Comparison of ENCODE assay signal across 8 cellular contexts in the genomic region with DNA sequence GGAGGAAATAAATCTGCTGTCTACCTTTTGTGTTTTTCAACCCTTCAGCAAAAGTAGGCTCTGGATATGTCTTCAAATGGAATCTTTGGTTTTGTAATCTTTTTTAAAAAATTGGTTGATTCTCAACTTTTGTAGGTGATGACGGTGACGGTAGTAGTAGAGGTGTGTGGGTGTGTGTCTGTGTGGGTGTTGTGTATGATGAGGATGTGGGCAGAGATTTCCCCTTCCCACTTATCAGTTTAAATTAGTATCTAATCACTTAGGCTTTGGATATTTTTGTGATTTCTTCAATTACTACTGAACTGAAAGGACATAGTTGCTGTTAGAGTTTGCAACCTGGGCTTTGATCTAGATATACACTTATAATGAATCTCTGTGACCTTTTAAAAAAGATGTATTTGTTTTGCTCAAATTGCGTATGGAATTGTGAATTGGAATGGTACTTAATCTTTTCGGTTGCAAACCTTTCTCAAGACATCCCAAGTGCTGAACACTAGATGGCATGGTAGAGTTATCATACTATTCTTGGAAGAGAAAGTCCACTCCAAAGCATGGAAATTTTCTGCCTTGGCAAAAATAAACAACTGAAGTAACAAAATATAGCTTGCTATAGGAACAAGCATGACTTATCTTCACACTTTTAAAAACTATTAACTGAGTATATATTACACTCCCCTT. TPM values are rescaled to one million over a fixed set of nuclear protein-coding genes. Genes with fewer than 3 reads are reported as not detected.
DNase-seq lines count a peak whose midpoint lies in the region; ATAC-seq and TF ChIP-seq lines count a peak whose summit lies in the region.

No MANE protein-coding gene starts in this region.

- no TSS peak for BruUV-seq in mammary epithelial cell (replicated peaks; lab: Mats Ljungman, UMichigan)

- H3K27ac ChIP-seq in mammary epithelial cell (ENCODE audit: insufficient read depth, low read depth, low read length) (no peak overlapping the region), right lobe of liver (no peak overlapping the region)

- TF ChIP-seq POLR2A in right lobe of liver (IDR thresholded peaks at IDR 0.05): no peak

- H3K27me3 ChIP-seq in mammary epithelial cell (ENCODE audit: insufficient read depth, low read length) (peaks cover 3% of the 10 kb centered on the region), right lobe of liver (no peaks in the 10 kb centered on the region)

- H3K4me2 ChIP-seq in mammary epithelial cell (ENCODE audit: insufficient read depth, low read depth, low read length): no peak overlapping the region

- TF ChIP-seq CTCF in mammary epithelial cell (conservative IDR thresholded peaks at IDR 0.05 in 1 of 2, IDR thresholded peaks at IDR 0.05 in 1 of 2; ENCODE audit: extremely low read depth in 1 of 2, insufficient read depth in 1 of 2, low read depth in 1 of 2, low read length in 2 of 2) (peak; percentile 66 to 69), right lobe of liver (IDR thresholded peaks at IDR 0.05) (peak; percentile 41 to 63 (median 60))

- no peaks in the 10 kb centered on the region for H3K36me3 ChIP-seq in mammary epithelial cell (ENCODE audit: insufficient read depth, low read length)
- H3K36me3 ChIP-seq in right lobe of liver: no peaks in the 10 kb centered on the region

- no peak overlapping the region for H3K4me3 ChIP-seq in mammary epithelial cell (replicated peaks in 1 of 3; ENCODE audit: insufficient read depth in 1 of 3, low read depth in 2 of 3, low read length in 3 of 3)
- no peak overlapping the region for H3K4me3 ChIP-seq in right lobe of liver

- WGBS in mammary epithelial cell (ENCODE audit: low coverage, missing lambda C conversion rate): 25% methylated on average over 4 of the region's 4 CpGs
- WGBS in right lobe of liver (ENCODE audit: insufficient coverage, low coverage, low lambda C conversion rate, missing lambda C conversion rate): 15% methylated on average over 4 of the region's 4 CpGs

- H3K4me1 ChIP-seq in mammary epithelial cell (ENCODE audit: insufficient read depth, low read length): no peaks in the 10 kb centered on the region
- H3K4me1 ChIP-seq in right lobe of liver: no peaks in the 10 kb centered on the region

- H2AFZ ChIP-seq in mammary epithelial cell (ENCODE audit: low read depth, low read length): no peak overlapping the region

- no peaks in the 10 kb centered on the region for H3K79me2 ChIP-seq in mammary epithelial cell (ENCODE audit: insufficient read depth, low read length)

- peak; percentile 21 for DNase-seq in Caki2 (ENCODE audit: low read depth)
- DNase-seq in KBM-7: peak; percentile 13
- DNase-seq in mammary epithelial cell: peak; percentile 12
- no peak for DNase-seq in right lobe of liver
- DNase-seq in amygdala (lab: John Stamatoyannopoulos, UW): no peak
- no peak for DNase-seq in NCI-H2196 (lab: John Stamatoyannopoulos, UW; ENCODE audit: unreplicated experiment)

- dilution Hi-C loops in mammary epithelial cell (cut with HindIII; ENCODE audit: low sequenced_read_pairs): no loop called here

- ATAC-seq in right lobe of liver (peak; percentile 59 to 71 (median 66)), GM21576 (IDR thresholded peaks at IDR 0.05; ENCODE audit: unreplicated experiment) (no peak), HG02571 (IDR thresholded peaks at IDR 0.05; ENCODE audit: unreplicated experiment) (no peak)

- in situ Hi-C loops in Caki2 (cut with HindIII; ENCODE audit: low pct_unique_long_range_greater_than_20kb, low sequenced_read_pairs) (no loop called here), KBM-7 (cut with MboI; ENCODE audit: low pct_unique_long_range_greater_than_20kb, low sequenced_read_pairs) (no loop called here), mammary epithelial cell (cut with MboI; ENCODE audit: low sequenced_read_pairs in 2 of 2) (no loop called here)

- H3K9me3 ChIP-seq in mammary epithelial cell (replicated peaks; ENCODE audit: insufficient read depth, low read length) (no peaks in the 10 kb centered on the region), right lobe of liver (no peaks in the 10 kb centered on the region)

- no peak overlapping the region for H3K9ac ChIP-seq in mammary epithelial cell (ENCODE audit: insufficient read depth, low read length)

- H4K20me1 ChIP-seq in mammary epithelial cell (ENCODE audit: insufficient read depth, low read length): no peaks in the 10 kb centered on the region

- intact Hi-C loops in mammary epithelial cell (cut with micrococcal nuclease): no loop called here
- intact Hi-C loops in right lobe of liver (cut with DNase I): no loop called here

- CTCF ChIA-PET in mammary epithelial cell (lab: Charles Lee; ENCODE audit: low non-redundant PET): no interaction called here

RNA-seq across cellular contexts. Expression of gene A1CF, which starts 51.9 kb away (rescaled TPM):
- total RNA-seq in Caki2 (2014; rRNA removed; shearing (Covaris generic); ENCODE audit: low replicate concordance): not detected in 2 replicates
- total RNA-seq in mammary epithelial cell: not detected
- not detected for polyA plus RNA-seq in mammary epithelial cell
- not detected for polyA minus RNA-seq in mammary epithelial cell
- 100 to 1,000 TPM; 101 to 261 (median 171) TPM for total RNA-seq in right lobe of liver

Comparison
In these comparisons a context has a peak if more than half of its experiments do, and no peak if none do; other contexts are left out.
1. DNase-seq: peak in Caki2 (single experiment), KBM-7 (single experiment) and mammary epithelial cell (single experiment); none in right lobe of liver (0 of 3), amygdala (0 of 56) and NCI-H2196 (single experiment).
2. ATAC-seq: peak in right lobe of liver (4 of 4); none in GM21576 (single experiment) and HG02571 (single experiment).
3. RNA of gene A1CF, which starts 51.9 kb away (total RNA-seq): 101 to 261 TPM in right lobe of liver; not detected in Caki2 and not detected in mammary epithelial cell; every median in the first group is over 100 times any median in the second.